Comparison of ENCODE assay signal across 23 cellular contexts in genomic region chr19:56116606-56117005, GRCh38. TPM values are rescaled to one million over a fixed set of nuclear protein-coding genes. Genes with fewer than 3 reads are reported as not detected.
A peak's percentile ranks its signal among the peaks of the same experiment; 100 is the strongest.
DNase-seq lines count a peak whose midpoint lies in the region; ATAC-seq lines count a peak whose summit lies in the region.
"Had no signal": no experiment of that assay in that cellular context is flagged by ENCODE, and none has a peak within 500 bp of the region (broad histone marks: within the 10 kb centered on the region; RNA-seq: fewer than 3 reads in every experiment).

No MANE protein-coding gene starts in this region.

- no peaks in the 10 kb centered on the region for H3K27me3 Mint-ChIP-seq in activated naive CD8-positive, alpha-beta T cell
- no peaks in the 10 kb centered on the region for H3K27me3 Mint-ChIP-seq in activated naive CD8-positive, alpha-beta T cell treated with anti-CD3 and anti-CD28 coated beads for 36 hours
- peaks cover 6 to 11% (median 6%) of the 10 kb centered on the region in 3 donors for H3K27me3 Mint-ChIP-seq in immature natural killer cell (ENCODE audit: low read depth in 3 of 3)

- H3K36me3 Mint-ChIP-seq in activated naive CD8-positive, alpha-beta T cell, result no peaks in the 10 kb centered on the region
- peaks cover 19% of the 10 kb centered on the region for H3K36me3 Mint-ChIP-seq in activated naive CD8-positive, alpha-beta T cell treated with anti-CD3 and anti-CD28 coated beads for 36 hours
- no peaks in the 10 kb centered on the region for H3K36me3 Mint-ChIP-seq in immature natural killer cell
- H3K36me3 Mint-ChIP-seq in stimulated activated effector memory CD8-positive, alpha-beta T cell treated with anti-CD3 and anti-CD28 coated beads, Interleukin-12 subunit alpha, Interleukin-12 subunit beta, amount 100 ng/mL, for 72 hours, result peaks cover 44% of the 10 kb centered on the region

- peaks cover 49% of the 10 kb centered on the region for H3K4me1 Mint-ChIP-seq in activated naive CD8-positive, alpha-beta T cell (ENCODE audit: low read depth)
- H3K4me1 Mint-ChIP-seq in activated naive CD8-positive, alpha-beta T cell treated with anti-CD3 and anti-CD28 coated beads for 36 hours, result peaks cover 44% of the 10 kb centered on the region
- H3K4me1 Mint-ChIP-seq in immature natural killer cell, result peaks cover 59 to 62% of the 10 kb centered on the region in 2 donors
- peaks cover 73% of the 10 kb centered on the region for H3K4me1 Mint-ChIP-seq in stimulated activated effector memory CD8-positive, alpha-beta T cell treated with anti-CD3 and anti-CD28 coated beads, Interleukin-12 subunit alpha, Interleukin-12 subunit beta, amount 100 ng/mL, for 72 hours

- no peak for ATAC-seq in stimulated activated effector memory CD8-positive, alpha-beta T cell treated with anti-CD3 and anti-CD28 coated beads, Interleukin-12 subunit alpha, Interleukin-12 subunit beta, amount 100 ng/mL, for 72 hours
- ATAC-seq in GM19395 (IDR thresholded peaks at IDR 0.05; ENCODE audit: unreplicated experiment) (no peak), GM21619 (IDR thresholded peaks at IDR 0.05; ENCODE audit: unreplicated experiment) (no peak)
- ATAC-seq: gastrocnemius medialis, left cardiac atrium, PC-3 had no signal

- H3K4me3 Mint-ChIP-seq in activated naive CD8-positive, alpha-beta T cell, result peak overlapping the region; percentile 28
- H3K4me3 Mint-ChIP-seq in activated naive CD8-positive, alpha-beta T cell treated with anti-CD3 and anti-CD28 coated beads for 36 hours, result no peak overlapping the region
- no peak overlapping the region for H3K4me3 Mint-ChIP-seq in immature natural killer cell
- H3K4me3 Mint-ChIP-seq in stimulated activated effector memory CD8-positive, alpha-beta T cell treated with anti-CD3 and anti-CD28 coated beads, Interleukin-12 subunit alpha, Interleukin-12 subunit beta, amount 100 ng/mL, for 72 hours, result no peak overlapping the region
- H3K4me3 Mint-ChIP-seq: CD14-positive monocyte had no signal

- H3K27ac Mint-ChIP-seq in activated naive CD8-positive, alpha-beta T cell, result peak overlapping the region; percentile 16
- no peak overlapping the region for H3K27ac Mint-ChIP-seq in activated naive CD8-positive, alpha-beta T cell treated with anti-CD3 and anti-CD28 coated beads for 36 hours
- H3K27ac Mint-ChIP-seq in immature natural killer cell, result peak overlapping the region in 4 of 6 donors; percentile 14 to 70 (median 23)
- H3K27ac Mint-ChIP-seq in stimulated activated effector memory CD8-positive, alpha-beta T cell treated with anti-CD3 and anti-CD28 coated beads, Interleukin-12 subunit alpha, Interleukin-12 subunit beta, amount 100 ng/mL, for 72 hours, result peak overlapping the region; percentile 60

- DNase-seq in activated naive CD8-positive, alpha-beta T cell treated with anti-CD3 and anti-CD28 coated beads for 36 hours, result no peak
- DNase-seq in NCI-H82 treated with DMSO at 0.1 percent for 48 hours (lab: John Stamatoyannopoulos, UW; ENCODE audit: unreplicated experiment) (peak; percentile 92), immature natural killer cell (no peak), NCI-H2227 (lab: John Stamatoyannopoulos, UW; ENCODE audit: unreplicated experiment) (no peak)
- DNase-seq in stimulated activated effector memory CD8-positive, alpha-beta T cell treated with anti-CD3 and anti-CD28 coated beads, Interleukin-12 subunit alpha, Interleukin-12 subunit beta, amount 100 ng/mL, for 72 hours (ENCODE audit: low spot score in 2 of 2), result no peak
- DNase-seq: activated CD4-positive, CD25-positive, alpha-beta regulatory T cell treated with anti-CD3 and anti-CD28 coated beads, Interleukin-2, amount 50 U/mL, for 72 hours; DND-41; gastrocnemius medialis; KBM-7; left cardiac atrium; NCI-H2029; NCI-H526 treated with DMSO at 0.1 percent for 48 hours; PC-3; retina; stimulated activated CD4-positive, alpha-beta T cell treated with anti-CD3 and anti-CD28 coated beads, Interleukin-12 subunit alpha, Interleukin-12 subunit beta, amount 100 ng/mL, for 4 hours had no signal

- H3K9me3 Mint-ChIP-seq in activated naive CD8-positive, alpha-beta T cell (ENCODE audit: low read depth), result no peaks in the 10 kb centered on the region
- no peaks in the 10 kb centered on the region for H3K9me3 Mint-ChIP-seq in activated naive CD8-positive, alpha-beta T cell treated with anti-CD3 and anti-CD28 coated beads for 36 hours
- H3K9me3 Mint-ChIP-seq in immature natural killer cell, result no peaks in the 10 kb centered on the region
- no peaks in the 10 kb centered on the region for H3K9me3 Mint-ChIP-seq in stimulated activated effector memory CD8-positive, alpha-beta T cell treated with anti-CD3 and anti-CD28 coated beads, Interleukin-12 subunit alpha, Interleukin-12 subunit beta, amount 100 ng/mL, for 72 hours

RNA-seq across cellular contexts. Expression of gene ZNF787, which starts 4.5 kb away (rescaled TPM):
- 10 to 100 TPM; 34.2 to 35.6 TPM for total RNA-seq in activated naive CD8-positive, alpha-beta T cell treated with anti-CD3 and anti-CD28 coated beads for 36 hours
- 1 to 10 TPM in 2 of 3 donors, under 1 TPM in 1; 0.69 to 2.2 (median 1.5) TPM for polyA plus RNA-seq in immature natural killer cell

RNA-seq across cellular contexts. Expression of gene ZNF444, which starts 24.5 kb away (rescaled TPM):
- total RNA-seq in activated naive CD8-positive, alpha-beta T cell treated with anti-CD3 and anti-CD28 coated beads for 36 hours, result 10 to 100 TPM; 28.6 to 33.7 TPM
- polyA plus RNA-seq in immature natural killer cell, result 10 to 100 TPM in 1 of 3 donors, 1 to 10 TPM in 2; 7.9 to 19.1 (median 9.0) TPM

RNA-seq across cellular contexts. Expression of gene GALP, which starts 59.2 kb away (rescaled TPM):
- not detected for total RNA-seq in activated naive CD8-positive, alpha-beta T cell treated with anti-CD3 and anti-CD28 coated beads for 36 hours
- polyA plus RNA-seq in immature natural killer cell, result not detected
- total RNA-seq: bronchial epithelial cell, epithelial cell of proximal tubule, gastrocnemius medialis, left cardiac atrium, PC-3, SJSA1 had no signal
- polyA plus RNA-seq: adipose tissue, CD14-positive monocyte had no signal
